Comparison of ENCODE assay signal across 8 cellular contexts in the genomic region with DNA sequence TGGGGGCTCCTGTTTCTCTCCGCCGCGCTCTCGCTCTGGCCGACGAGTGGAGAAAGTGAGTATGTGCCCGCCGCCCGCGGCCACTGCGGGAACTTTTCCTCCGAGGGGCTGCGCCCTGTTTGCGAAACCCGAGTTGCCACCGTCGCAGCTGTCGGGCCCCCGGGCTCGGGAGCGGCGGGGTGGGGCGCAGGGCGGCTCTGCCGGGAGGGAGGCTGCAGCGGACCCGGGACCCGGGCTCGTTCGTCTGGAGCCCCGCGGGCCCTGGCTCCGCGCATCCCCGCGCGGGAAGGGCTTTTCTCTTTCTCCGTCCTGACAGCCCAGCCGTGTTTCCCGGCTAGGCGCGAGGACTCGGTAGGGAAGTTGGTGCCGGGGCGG. TPM values are rescaled to one million over a fixed set of nuclear protein-coding genes. Genes with fewer than 3 reads are reported as not detected.
DNase-seq lines count a peak whose midpoint lies in the region; ATAC-seq and TF ChIP-seq lines count a peak whose summit lies in the region.

No MANE protein-coding gene starts in this region.

- H3K27ac ChIP-seq in right atrium auricular region, result peak overlapping the region; percentile 95 to 98

- no peak for ATAC-seq in HG03378 (IDR thresholded peaks at IDR 0.05; ENCODE audit: unreplicated experiment)

- DNase-seq in RPMI7951 (ENCODE audit: low read depth), result peak; percentile 44
- DNase-seq in adipocyte (ENCODE audit: low read depth), result peak; percentile 79
- DNase-seq in right atrium auricular region (ENCODE audit: low spot score), result no peak
- DNase-seq in skeletal muscle cell (ENCODE audit: low read depth), result no peak
- no peak for DNase-seq in superior temporal gyrus (ENCODE audit: extremely low spot score)
- no peak for DNase-seq in UCSD-AML1 (lab: John Stamatoyannopoulos, UW; ENCODE audit: unreplicated experiment)

- H3K4me1 ChIP-seq in adipocyte (ENCODE audit: control insufficient read depth, insufficient read depth, low read length) (peaks cover 17% of the 10 kb centered on the region), right atrium auricular region (peaks cover 0 to 36% of the 10 kb centered on the region in 2 donors)

- TF ChIP-seq CTCF in GM12872 (IDR thresholded peaks at IDR 0.05; ENCODE audit: insufficient read depth, low read depth, low read length), result 0 out of 3 replicates have a peak, but pooled peaks have one; percentile 6
- TF ChIP-seq CTCF in right atrium auricular region (IDR thresholded peaks at IDR 0.05), result peak in 1 of 2 donors; percentile 18

- peak overlapping the region; percentile 89 for H3K9ac ChIP-seq in adipocyte (ENCODE audit: low read length)

- H3K27me3 ChIP-seq in adipocyte (replicated peaks; ENCODE audit: control insufficient read depth, insufficient read depth, low read length) (peaks cover 2% of the 10 kb centered on the region), right atrium auricular region (no peaks in the 10 kb centered on the region)

- H3K36me3 ChIP-seq in adipocyte (ENCODE audit: control insufficient read depth, insufficient read depth, low read length, severe bottlenecking), result no peaks in the 10 kb centered on the region
- H3K36me3 ChIP-seq in right atrium auricular region, result no peaks in the 10 kb centered on the region

- H3K4me3 ChIP-seq in adipocyte (ENCODE audit: low read length), result peak overlapping the region; percentile 90
- peak overlapping the region; percentile 85 to 91 for H3K4me3 ChIP-seq in right atrium auricular region
- H3K4me3 ChIP-seq in skeletal muscle cell (ENCODE audit: low read depth, low read length), result peak overlapping the region; percentile 89

- H3K9me3 ChIP-seq in adipocyte (ENCODE audit: control insufficient read depth, low read length), result no peaks in the 10 kb centered on the region
- no peaks in the 10 kb centered on the region for H3K9me3 ChIP-seq in right atrium auricular region

RNA-seq across cellular contexts. Expression of gene IGF1R, which starts 1.3 kb away (rescaled TPM):
- total RNA-seq in RPMI7951 (2014; rRNA removed; shearing (Covaris generic)), result 3.0 and 5.9 TPM in 2 replicates
- 10 to 100 TPM; 32.1 to 64.1 TPM for total RNA-seq in right atrium auricular region

Comparison
In these comparisons a context has a peak if more than half of its experiments do, and no peak if none do; other contexts are left out.
1. DNase-seq: peak in RPMI7951 (single experiment) and adipocyte (single experiment); none in right atrium auricular region (single experiment), skeletal muscle cell (single experiment), superior temporal gyrus (single experiment) and UCSD-AML1 (single experiment).
2. Peak in every context shown above with its lines, with median percentiles within 50 percentile points of each other: H3K4me3 ChIP-seq.